ENCODE assay signal across 22 cellular contexts in genomic region chrX:29082558-29082957, GRCh38.
DNase-seq lines count a peak whose midpoint lies in the region; ATAC-seq and TF ChIP-seq lines count a peak whose summit lies in the region.
"Had no signal": no experiment of that assay in that cellular context is flagged by ENCODE, and none has a peak within 500 bp of the region (broad histone marks: within the 10 kb centered on the region; RNA-seq: fewer than 3 reads in every experiment).

No MANE protein-coding gene starts in this region.

- no peaks in the 10 kb centered on the region for H3K4me1 Mint-ChIP-seq in MCF 10A (ENCODE audit: insufficient read depth, unreplicated experiment)
- H3K4me1 Mint-ChIP-seq: CD4-positive, alpha-beta memory T cell had no signal

- BruUV-seq in MCF 10A (replicated peaks; lab: Mats Ljungman, UMichigan) (no TSS peak), mammary epithelial cell (replicated peaks; lab: Mats Ljungman, UMichigan) (no TSS peak)

- no peaks in the 10 kb centered on the region for H3K27me3 ChIP-seq in mammary epithelial cell (ENCODE audit: insufficient read depth, low read length)
- no peaks in the 10 kb centered on the region for H3K27me3 ChIP-seq in gastrocnemius medialis
- H3K27me3 ChIP-seq in MM.1S (replicated peaks; ENCODE audit: insufficient read depth, low read length) = no peaks in the 10 kb centered on the region
- H3K27me3 ChIP-seq: BLaER1 treated with 17β-estradiol and CSF1 and Interleukin-3, amounts not matched to agents 10 nM and 100 nM; MG63 had no signal

- H3K9ac ChIP-seq in mammary epithelial cell (ENCODE audit: insufficient read depth, low read length) = no peak overlapping the region
- H3K9ac ChIP-seq in MM.1S (ENCODE audit: low read length) = no peak overlapping the region
- H3K9ac ChIP-seq: BLaER1 treated with 17β-estradiol and CSF1 and Interleukin-3, amounts not matched to agents 10 nM and 100 nM had no signal

- dilution Hi-C loops in mammary epithelial cell (cut with HindIII; ENCODE audit: low sequenced_read_pairs) = no loop called here

- H3K79me2 ChIP-seq in mammary epithelial cell (ENCODE audit: insufficient read depth, low read length) (no peaks in the 10 kb centered on the region), MM.1S (ENCODE audit: low read length) (no peaks in the 10 kb centered on the region)

- H3K4me2 ChIP-seq in mammary epithelial cell (ENCODE audit: insufficient read depth, low read depth, low read length) = no peak overlapping the region
- no peak overlapping the region for H3K4me2 ChIP-seq in MM.1S (ENCODE audit: low read depth, low read length)
- H3K4me2 ChIP-seq: BLaER1 treated with 17β-estradiol and CSF1 and Interleukin-3, amounts not matched to agents 10 nM and 100 nM had no signal

- no peak overlapping the region for H2AFZ ChIP-seq in mammary epithelial cell (ENCODE audit: low read depth, low read length)
- H2AFZ ChIP-seq in MM.1S (ENCODE audit: low read length) = no peak overlapping the region

- no peak overlapping the region for H3K4me3 Mint-ChIP-seq in MCF 10A (ENCODE audit: unreplicated experiment)
- H3K4me3 Mint-ChIP-seq: CD4-positive, alpha-beta memory T cell; T-helper 2 cell treated with Interferon-gamma antibody and Interleukin-4, amounts not matched to agents 5 μg/mL and 100 μg/mL, for 36 hours had no signal

- no peak for TF ChIP-seq POLR2A in gastrocnemius medialis (IDR thresholded peaks at IDR 0.05)

- peak; percentile 62 for ATAC-seq in HG02852 (IDR thresholded peaks at IDR 0.05; ENCODE audit: unreplicated experiment)
- ATAC-seq in gastrocnemius medialis = no peak
- ATAC-seq: Panc1, SK-N-SH treated with all-trans-retinoic acid at 6 μM for 48 hours had no signal

- no peaks in the 10 kb centered on the region for H3K9me3 ChIP-seq in mammary epithelial cell (replicated peaks; ENCODE audit: insufficient read depth, low read length)
- no peaks in the 10 kb centered on the region for H3K9me3 ChIP-seq in gastrocnemius medialis
- H3K9me3 ChIP-seq in MM.1S (replicated peaks; ENCODE audit: insufficient read depth, low read length) = no peaks in the 10 kb centered on the region
- H3K9me3 ChIP-seq: BLaER1 treated with 17β-estradiol and CSF1 and Interleukin-3, amounts not matched to agents 10 nM and 100 nM; Caco-2; MG63 had no signal

- DNase-seq in MCF 10A (ENCODE audit: unreplicated experiment) (peak; percentile 11), mammary epithelial cell (no peak), NCI-H69 (lab: John Stamatoyannopoulos, UW) (peak; percentile 19), gastrocnemius medialis (no peak), NCI-H2227 (lab: John Stamatoyannopoulos, UW; ENCODE audit: unreplicated experiment) (no peak), cardiac septum (ENCODE audit: low spot score) (no peak), MM.1S (no peak)
- DNase-seq: ACHN; Caco-2; CD4-positive, alpha-beta memory T cell; DMS 273 treated with DMSO at 0.1 percent for 48 hours; Karpas-422; MG63; NCI-H1092; NCI-H2029 treated with DMSO at 0.1 percent for 48 hours; NCI-H748 treated with DMSO at 0.1 percent for 48 hours had no signal

- CTCF ChIA-PET in MCF 10A (lab: Yijun Ruan, JAX) = no interaction called here
- CTCF ChIA-PET in mammary epithelial cell (lab: Charles Lee; ENCODE audit: low non-redundant PET) = no interaction called here

- H4K20me1 ChIP-seq in mammary epithelial cell (ENCODE audit: insufficient read depth, low read length) (no peaks in the 10 kb centered on the region), MM.1S (ENCODE audit: insufficient read depth, low read length) (no peaks in the 10 kb centered on the region)
- H4K20me1 ChIP-seq: BLaER1 treated with 17β-estradiol and CSF1 and Interleukin-3, amounts not matched to agents 10 nM and 100 nM had no signal

- POLR2A ChIA-PET in MCF 10A (lab: Yijun Ruan, JAX) = interaction anchor here (1.2 kb wide), 1 partner anchor 10 kb away, joined by 3 read pairs; no protein-coding TSS in a partner anchor

- no peaks in the 10 kb centered on the region for H3K9me2 ChIP-seq in MM.1S (replicated peaks; ENCODE audit: insufficient read depth, low read length)

- H3K9me3 Mint-ChIP-seq in MCF 10A (ENCODE audit: unreplicated experiment) = no peaks in the 10 kb centered on the region

- H3F3A ChIP-seq in MM.1S (ENCODE audit: insufficient read depth, low read length) = no peaks in the 10 kb centered on the region

- no peaks in the 10 kb centered on the region for H3K27me3 Mint-ChIP-seq in MCF 10A (ENCODE audit: insufficient read depth, unreplicated experiment)
- H3K27me3 Mint-ChIP-seq: CD4-positive, alpha-beta memory T cell had no signal

- no peak overlapping the region for H3K27ac ChIP-seq in mammary epithelial cell (ENCODE audit: insufficient read depth, low read depth, low read length)
- H3K27ac ChIP-seq in gastrocnemius medialis = no peak overlapping the region
- no peak overlapping the region for H3K27ac ChIP-seq in MM.1S (ENCODE audit: low read length)
- H3K27ac ChIP-seq: 22Rv1; BLaER1 treated with 17β-estradiol and CSF1 and Interleukin-3, amounts not matched to agents 10 nM and 100 nM had no signal

- no peaks in the 10 kb centered on the region for H3K4me1 ChIP-seq in mammary epithelial cell (ENCODE audit: insufficient read depth, low read length)
- no peaks in the 10 kb centered on the region for H3K4me1 ChIP-seq in gastrocnemius medialis
- H3K4me1 ChIP-seq in MM.1S (ENCODE audit: low read length) = no peaks in the 10 kb centered on the region
- H3K4me1 ChIP-seq: BLaER1 treated with 17β-estradiol and CSF1 and Interleukin-3, amounts not matched to agents 10 nM and 100 nM; Caco-2 had no signal

- 30% methylated on average over 3 of the region's 3 CpGs for WGBS in mammary epithelial cell (ENCODE audit: low coverage, missing lambda C conversion rate)

- no peak overlapping the region for H3K4me3 ChIP-seq in mammary epithelial cell (replicated peaks in 1 of 3; ENCODE audit: insufficient read depth in 1 of 3, low read depth in 2 of 3, low read length in 3 of 3)
- no peak overlapping the region for H3K4me3 ChIP-seq in gastrocnemius medialis
- no peak overlapping the region for H3K4me3 ChIP-seq in MM.1S (ENCODE audit: low read length)
- H3K4me3 ChIP-seq: BLaER1 treated with 17β-estradiol and CSF1 and Interleukin-3, amounts not matched to agents 10 nM and 100 nM; MG63 had no signal

- no peak overlapping the region for H3K27ac Mint-ChIP-seq in MCF 10A (ENCODE audit: low read depth, unreplicated experiment)
- H3K27ac Mint-ChIP-seq: CD4-positive, alpha-beta memory T cell; T-helper 2 cell treated with Interferon-gamma antibody and Interleukin-4, amounts not matched to agents 5 μg/mL and 100 μg/mL, for 36 hours had no signal

- H3K36me3 Mint-ChIP-seq in MCF 10A (ENCODE audit: insufficient read depth, unreplicated experiment) = no peaks in the 10 kb centered on the region
- H3K36me3 Mint-ChIP-seq: CD4-positive, alpha-beta memory T cell had no signal

- intact Hi-C loops in MCF 10A (cut with micrococcal nuclease) = no loop called here
- intact Hi-C loops in mammary epithelial cell (cut with micrococcal nuclease) = no loop called here
- intact Hi-C loops in gastrocnemius medialis (cut with DNase I; ENCODE audit: low total_unique reads) = no loop called here
- intact Hi-C loops in cardiac septum (cut with DNase I) = no loop called here

- H3K36me3 ChIP-seq in mammary epithelial cell (ENCODE audit: insufficient read depth, low read length) (no peaks in the 10 kb centered on the region), gastrocnemius medialis (no peaks in the 10 kb centered on the region), MM.1S (replicated peaks; ENCODE audit: insufficient read depth, low read length) (no peaks in the 10 kb centered on the region)
- H3K36me3 ChIP-seq: BLaER1 treated with 17β-estradiol and CSF1 and Interleukin-3, amounts not matched to agents 10 nM and 100 nM; MG63 had no signal

- in situ Hi-C loops in mammary epithelial cell (cut with MboI; ENCODE audit: low sequenced_read_pairs in 2 of 2) (no loop called here), gastrocnemius medialis (cut with MboI; ENCODE audit: low sequenced_read_pairs in 4 of 4) (no loop called here)

- TF ChIP-seq CTCF in MCF 10A (IDR thresholded peaks at IDR 0.05; ENCODE audit: unreplicated experiment) (no peak), mammary epithelial cell (conservative IDR thresholded peaks at IDR 0.05 in 1 of 2, IDR thresholded peaks at IDR 0.05 in 1 of 2; ENCODE audit: extremely low read depth in 1 of 2, insufficient read depth in 1 of 2, low read depth in 1 of 2, low read length in 2 of 2) (no peak), gastrocnemius medialis (IDR thresholded peaks at IDR 0.05 in 4 of 5, conservative IDR thresholded peaks at IDR 0.05 in 1 of 5) (no peak), MM.1S (IDR thresholded peaks at IDR 0.05; ENCODE audit: low read length) (no peak)

Comparison
In these comparisons a context has a peak if more than half of its experiments do, and no peak if none do; other contexts are left out.
1. DNase-seq: peak in MCF 10A (single experiment) and NCI-H69 (single experiment); none in mammary epithelial cell (single experiment), gastrocnemius medialis (0 of 2), NCI-H2227 (single experiment), cardiac septum (single experiment) and MM.1S (single experiment).